In genomic region chr10:99700649-99701048, GRCh38 we compare ENCODE assay signal across 18 cellular contexts.
"Had no signal": no experiment of that assay in that cellular context is flagged by ENCODE, and none has a peak within 500 bp of the region (broad histone marks: within the 10 kb centered on the region; RNA-seq: fewer than 3 reads in every experiment).

No MANE protein-coding gene starts in this region.

- H3K4me3 ChIP-seq: SJSA1 had no signal

- H3K27me3 ChIP-seq: SJSA1 had no signal

- H3K27ac ChIP-seq: SJSA1 had no signal

- DNase-seq: activated CD4-positive, alpha-beta T cell treated with anti-CD3 and anti-CD28 coated beads for 48 hours; activated CD4-positive, alpha-beta T cell treated with anti-CD3 and anti-CD28 coated beads, Interleukin-2, amount 50 U/mL, for 4 hours; activated CD8-positive, alpha-beta memory T cell treated with anti-CD3 and anti-CD28 coated beads, Interleukin-2, amount 50 U/mL, for 48 hours; activated CD8-positive, alpha-beta T cell treated with anti-CD3 and anti-CD28 coated beads, Interleukin-2, amount 10 ng/mL, durations not matched to agents 7 days and 5 days; activated naive CD4-positive, alpha-beta T cell treated with Interleukin-2 at 50 U/mL for 16 hours; activated T-cell treated with anti-CD3 and anti-CD28 coated beads, Interleukin-2, amount 50 U/mL, for 1 hour; caudate nucleus; NCI-H1092 treated with DMSO at 0.1 percent for 48 hours; NCI-H1436; NCI-H1694 treated with DMSO at 0.1 percent for 48 hours; NCI-H2029 treated with DMSO at 0.1 percent for 48 hours; NCI-H345; NCI-H510A; NCI-H526 treated with DMSO at 0.1 percent for 48 hours; NCI-H82 had no signal

- ATAC-seq: activated CD4-positive, CD25-positive, alpha-beta regulatory T cell treated with anti-CD3 and anti-CD28 coated beads, Interleukin-2, amount 50 U/mL, for 24 hours; activated CD8-positive, alpha-beta T cell treated with anti-CD3 and anti-CD28 coated beads, Interleukin-2, amount 10 ng/mL, durations not matched to agents 7 days and 5 days; activated naive CD4-positive, alpha-beta T cell treated with anti-CD3 and anti-CD28 coated beads, Interleukin-2, amount 50 U/mL, for 72 hours had no signal

- H3K9me3 ChIP-seq: SJSA1 had no signal
